In the genomic region with DNA sequence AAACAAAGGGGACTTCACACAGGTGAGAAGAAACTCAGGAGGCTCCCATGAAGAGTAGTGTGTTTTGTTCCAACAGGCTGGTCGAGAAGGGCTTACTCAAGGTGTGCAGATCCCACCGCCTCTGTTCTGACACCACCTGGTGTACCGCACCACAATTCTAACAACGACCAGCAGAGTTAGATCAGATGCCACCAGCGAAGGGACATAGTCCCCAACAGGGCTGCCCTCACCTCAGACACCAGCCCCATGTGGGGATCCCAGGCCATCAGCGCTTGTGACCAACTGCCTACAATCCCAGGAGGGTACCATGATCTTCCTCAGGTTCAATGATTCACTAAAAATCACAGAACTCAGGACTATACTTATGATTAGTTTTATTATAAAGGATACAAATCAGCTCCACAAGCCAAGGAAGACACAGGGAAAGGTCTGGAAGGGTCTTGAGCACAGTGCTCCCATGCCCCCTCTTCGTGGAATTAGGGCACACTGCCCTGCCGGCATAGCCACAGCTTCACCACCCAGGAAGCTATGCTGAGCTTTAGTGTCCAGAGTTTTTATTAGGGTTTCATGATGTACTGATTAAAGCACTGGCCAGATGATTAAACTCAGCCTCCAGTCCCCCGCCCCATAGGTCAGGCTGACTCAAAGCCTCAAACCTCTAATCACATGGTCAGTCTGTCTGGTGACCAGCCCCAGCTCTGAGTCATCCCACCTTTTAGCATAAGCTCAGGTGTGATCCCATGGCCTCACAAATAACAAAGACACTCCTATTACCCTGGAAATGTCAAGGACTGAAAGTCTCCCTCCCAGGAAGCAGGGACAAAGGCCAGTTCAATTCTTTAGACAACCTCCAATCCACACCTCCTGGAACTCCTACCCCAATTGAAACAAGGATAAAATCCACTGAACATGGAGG, we compare ENCODE assay signal across 17 cellular contexts. TPM values are rescaled to one million over a fixed set of nuclear protein-coding genes. Genes with fewer than 3 reads are reported as not detected.
DNase-seq lines count a peak whose midpoint lies in the region; ATAC-seq and TF ChIP-seq lines count a peak whose summit lies in the region.
"Had no signal": no experiment of that assay in that cellular context is flagged by ENCODE, and none has a peak within 500 bp of the region (broad histone marks: within the 10 kb centered on the region; RNA-seq: fewer than 3 reads in every experiment).

No MANE protein-coding gene starts in this region.

- H3K4me3 ChIP-seq in stomach: no peak overlapping the region
- H3K4me3 ChIP-seq in MM.1S (ENCODE audit: low read length): no peak overlapping the region
- H3K4me3 ChIP-seq: neural progenitor cell, Peyer's patch had no signal

- H3K36me3 Mint-ChIP-seq in activated naive CD4-positive, alpha-beta T cell treated with anti-CD3 and anti-CD28 coated beads, Interleukin-2, amount 50 U/mL, for 72 hours: peaks cover 46 to 57% of the 10 kb centered on the region in 2 donors
- peaks cover 63% of the 10 kb centered on the region for H3K36me3 Mint-ChIP-seq in activated naive CD4-positive, alpha-beta T cell treated with anti-CD3 and anti-CD28 coated beads, Interleukin-2, amount 10 ng/mL, durations not matched to agents 7 days and 5 days

- no peak for TF ChIP-seq EP300 in stomach (IDR thresholded peaks at IDR 0.05)

- H3K9me2 ChIP-seq in MM.1S (replicated peaks; ENCODE audit: insufficient read depth, low read length): no peaks in the 10 kb centered on the region

- H3K36me3 ChIP-seq in stomach (peaks cover 22 to 68% (median 66%) of the 10 kb centered on the region in 4 donors), MM.1S (replicated peaks; ENCODE audit: insufficient read depth, low read length) (peaks cover 28% of the 10 kb centered on the region)
- H3K36me3 ChIP-seq: neural progenitor cell had no signal

- H2AFZ ChIP-seq in MM.1S (ENCODE audit: low read length): no peak overlapping the region
- H2AFZ ChIP-seq: neural progenitor cell had no signal

- H3K4me1 ChIP-seq in stomach: peaks cover 0 to 16% (median 7%) of the 10 kb centered on the region in 4 donors
- H3K4me1 ChIP-seq in MM.1S (ENCODE audit: low read length): no peaks in the 10 kb centered on the region
- H3K4me1 ChIP-seq: neural progenitor cell had no signal

- H3F3A ChIP-seq in MM.1S (ENCODE audit: insufficient read depth, low read length): peaks cover 5% of the 10 kb centered on the region

- H3K27me3 Mint-ChIP-seq in activated naive CD4-positive, alpha-beta T cell treated with anti-CD3 and anti-CD28 coated beads, Interleukin-2, amount 10 ng/mL, durations not matched to agents 7 days and 5 days: no peaks in the 10 kb centered on the region
- H3K27me3 Mint-ChIP-seq: CD4-positive, alpha-beta memory T cell; memory B cell had no signal

- WGBS in stomach, 5 donors: 94 to 99% (median 97%) methylated on average over 9 of the region's 9 CpGs

- H3K9me3 Mint-ChIP-seq in activated naive CD4-positive, alpha-beta T cell treated with anti-CD3 and anti-CD28 coated beads, Interleukin-2, amount 50 U/mL, for 72 hours: peaks cover 0 to 6% of the 10 kb centered on the region in 2 donors
- H3K9me3 Mint-ChIP-seq in activated naive CD4-positive, alpha-beta T cell treated with anti-CD3 and anti-CD28 coated beads, Interleukin-2, amount 10 ng/mL, durations not matched to agents 7 days and 5 days: peaks cover 14% of the 10 kb centered on the region

- TF ChIP-seq CTCF in stomach (IDR thresholded peaks at IDR 0.05) (no peak), MM.1S (IDR thresholded peaks at IDR 0.05; ENCODE audit: low read length) (no peak)

- no peak for TF ChIP-seq POLR2A in stomach (IDR thresholded peaks at IDR 0.05)

- peak overlapping the region; percentile 39 to 65 for H3K27ac Mint-ChIP-seq in activated naive CD4-positive, alpha-beta T cell treated with anti-CD3 and anti-CD28 coated beads, Interleukin-2, amount 50 U/mL, for 72 hours
- no peak overlapping the region for H3K27ac Mint-ChIP-seq in activated naive CD4-positive, alpha-beta T cell treated with anti-CD3 and anti-CD28 coated beads, Interleukin-2, amount 10 ng/mL, durations not matched to agents 7 days and 5 days
- H3K27ac Mint-ChIP-seq: memory B cell, neural progenitor cell had no signal

- H3K4me3 Mint-ChIP-seq in activated naive CD4-positive, alpha-beta T cell treated with anti-CD3 and anti-CD28 coated beads, Interleukin-2, amount 10 ng/mL, durations not matched to agents 7 days and 5 days: no peak overlapping the region
- H3K4me3 Mint-ChIP-seq: CD4-positive, alpha-beta memory T cell; memory B cell; neural progenitor cell had no signal

- DNase-seq in activated naive CD4-positive, alpha-beta T cell treated with anti-CD3 and anti-CD28 coated beads, Interleukin-2, amount 50 U/mL, for 72 hours (ENCODE audit: low spot score in 2 of 2): peak in 1 of 2 donors; percentile 54
- DNase-seq in activated naive CD4-positive, alpha-beta T cell treated with anti-CD3 and anti-CD28 coated beads, Interleukin-2, amount 10 ng/mL, durations not matched to agents 7 days and 5 days: no peak
- DNase-seq in OCI-M1 (lab: John Stamatoyannopoulos, UW) (peak; percentile 4), epithelial cell of prostate (ENCODE audit: low read depth, low spot score) (peak; percentile 55), stomach (peak; percentile 66), MM.1S (no peak), cortex of kidney (lab: John Stamatoyannopoulos, UW) (no peak)
- DNase-seq: aorta; CD4-positive, alpha-beta memory T cell; H7; NCI-H2107; NCI-H748 treated with DMSO at 0.1 percent for 48 hours; SW 1271 had no signal

- no peaks in the 10 kb centered on the region for H4K20me1 ChIP-seq in MM.1S (ENCODE audit: insufficient read depth, low read length)

- intact Hi-C loops in stomach (cut with DNase I; ENCODE audit: low total_unique reads): no loop called here

- H3K27ac ChIP-seq in epithelial cell of prostate (peak overlapping the region; percentile 70), stomach (peak overlapping the region in 2 of 5 donors; percentile 36 to 72), MM.1S (ENCODE audit: low read length) (no peak overlapping the region)
- H3K27ac ChIP-seq: neural progenitor cell had no signal

- peak in 1 of 2 donors; percentile 82 for ATAC-seq in activated naive CD4-positive, alpha-beta T cell treated with anti-CD3 and anti-CD28 coated beads, Interleukin-2, amount 50 U/mL, for 72 hours
- no peak for ATAC-seq in GM18868 (IDR thresholded peaks at IDR 0.05; ENCODE audit: unreplicated experiment)

- no peaks in the 10 kb centered on the region for H3K4me1 Mint-ChIP-seq in activated naive CD4-positive, alpha-beta T cell treated with anti-CD3 and anti-CD28 coated beads, Interleukin-2, amount 10 ng/mL, durations not matched to agents 7 days and 5 days
- H3K4me1 Mint-ChIP-seq: neural progenitor cell had no signal

- no peaks in the 10 kb centered on the region for H3K27me3 ChIP-seq in stomach
- no peaks in the 10 kb centered on the region for H3K27me3 ChIP-seq in MM.1S (replicated peaks; ENCODE audit: insufficient read depth, low read length)
- H3K27me3 ChIP-seq: neural progenitor cell, Peyer's patch had no signal

- no peak overlapping the region for H3K9ac ChIP-seq in MM.1S (ENCODE audit: low read length)
- H3K9ac ChIP-seq: neural progenitor cell had no signal

- H3K9me3 ChIP-seq in stomach (peaks cover 0 to 14% (median 5%) of the 10 kb centered on the region in 4 donors), MM.1S (replicated peaks; ENCODE audit: insufficient read depth, low read length) (no peaks in the 10 kb centered on the region)

- CTCF ChIA-PET in activated naive CD4-positive, alpha-beta T cell treated with anti-CD3 and anti-CD28 coated beads, Interleukin-2, amount 10 ng/mL, durations not matched to agents 7 days and 5 days (lab: Charles Lee): no interaction called here

- peaks cover 13% of the 10 kb centered on the region for H3K79me2 ChIP-seq in MM.1S (ENCODE audit: low read length)

- H3K4me2 ChIP-seq in MM.1S (ENCODE audit: low read depth, low read length): no peak overlapping the region
- H3K4me2 ChIP-seq: neural progenitor cell had no signal

RNA-seq across cellular contexts. Expression of a gene that starts 26.0 kb away (rescaled TPM):
- 100 to 1,000 TPM; 139 to 215 TPM for total RNA-seq in activated naive CD4-positive, alpha-beta T cell treated with anti-CD3 and anti-CD28 coated beads, Interleukin-2, amount 50 U/mL, for 72 hours
- 100 to 1,000 TPM in 1 of 5 donors, 10 to 100 TPM in 4; 18.0 to 657 (median 76.7) TPM for total RNA-seq in stomach
- 10 to 100 TPM in 2 of 3 donors, 1 to 10 TPM in 1; 7.2 to 11.7 (median 10.0) TPM for polyA plus RNA-seq in stomach

RNA-seq across cellular contexts. Expression of a gene that starts 53.9 kb away (rescaled TPM):
- total RNA-seq in activated naive CD4-positive, alpha-beta T cell treated with anti-CD3 and anti-CD28 coated beads, Interleukin-2, amount 50 U/mL, for 72 hours: 10 to 100 TPM; 29.8 to 30.0 TPM
- 10 to 100 TPM; 13.4 to 38.8 (median 15.2) TPM for total RNA-seq in stomach
- polyA plus RNA-seq in stomach: 1 to 10 TPM in 2 of 3 donors, under 1 TPM in 1; 0.56 to 1.8 (median 1.2) TPM

RNA-seq across cellular contexts. Expression of a gene that starts 54.1 kb away (rescaled TPM):
- 1 to 10 TPM; 2.5 to 3.5 TPM for total RNA-seq in activated naive CD4-positive, alpha-beta T cell treated with anti-CD3 and anti-CD28 coated beads, Interleukin-2, amount 50 U/mL, for 72 hours
- 1 to 10 TPM in 2 of 5 donors, under 1 TPM in 1, not detected in 2; 0.72 to 2.7 (median 1.8) TPM for total RNA-seq in stomach
- 1 to 10 TPM; 1.1 to 4.6 (median 1.3) TPM for polyA plus RNA-seq in stomach

Comparison
In these comparisons a context has a peak if more than half of its experiments do, and no peak if none do; other contexts are left out.
1. DNase-seq: peak in OCI-M1 (single experiment), epithelial cell of prostate (single experiment) and stomach (single experiment); none in activated naive CD4-positive, alpha-beta T cell treated with anti-CD3 and anti-CD28 coated beads, Interleukin-2, amount 10 ng/mL, durations not matched to agents 7 days and 5 days (single experiment), MM.1S (single experiment) and cortex of kidney (single experiment).